1 cellular context compared by ENCODE assay signal in the genomic region with DNA sequence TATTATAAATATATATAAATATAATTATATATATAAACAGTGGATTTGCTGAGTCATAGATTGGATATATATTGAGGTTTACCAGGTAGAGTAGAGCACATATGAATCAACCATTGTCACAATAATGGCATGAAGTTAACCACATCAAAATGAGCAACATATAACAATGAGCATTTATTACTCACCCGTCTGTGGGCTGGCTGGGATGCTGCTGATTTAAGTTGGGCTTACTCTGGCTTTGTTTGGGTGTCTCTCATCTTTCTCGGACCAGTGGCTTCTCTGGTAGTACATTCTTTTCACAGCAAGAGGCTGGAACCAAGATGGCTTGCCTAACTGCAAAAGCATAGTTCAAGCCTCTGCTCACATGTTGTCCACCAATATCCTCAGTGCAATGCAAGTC.
TF ChIP-seq lines count a peak whose summit lies in the region.

No MANE protein-coding gene starts in this region.

TF ChIP-seq in GM23338, 12 proteins besides CTCF, POLR2A, EP300 and RAD21 (continued from another document):
- TF ChIP-seq, protein P1, sequence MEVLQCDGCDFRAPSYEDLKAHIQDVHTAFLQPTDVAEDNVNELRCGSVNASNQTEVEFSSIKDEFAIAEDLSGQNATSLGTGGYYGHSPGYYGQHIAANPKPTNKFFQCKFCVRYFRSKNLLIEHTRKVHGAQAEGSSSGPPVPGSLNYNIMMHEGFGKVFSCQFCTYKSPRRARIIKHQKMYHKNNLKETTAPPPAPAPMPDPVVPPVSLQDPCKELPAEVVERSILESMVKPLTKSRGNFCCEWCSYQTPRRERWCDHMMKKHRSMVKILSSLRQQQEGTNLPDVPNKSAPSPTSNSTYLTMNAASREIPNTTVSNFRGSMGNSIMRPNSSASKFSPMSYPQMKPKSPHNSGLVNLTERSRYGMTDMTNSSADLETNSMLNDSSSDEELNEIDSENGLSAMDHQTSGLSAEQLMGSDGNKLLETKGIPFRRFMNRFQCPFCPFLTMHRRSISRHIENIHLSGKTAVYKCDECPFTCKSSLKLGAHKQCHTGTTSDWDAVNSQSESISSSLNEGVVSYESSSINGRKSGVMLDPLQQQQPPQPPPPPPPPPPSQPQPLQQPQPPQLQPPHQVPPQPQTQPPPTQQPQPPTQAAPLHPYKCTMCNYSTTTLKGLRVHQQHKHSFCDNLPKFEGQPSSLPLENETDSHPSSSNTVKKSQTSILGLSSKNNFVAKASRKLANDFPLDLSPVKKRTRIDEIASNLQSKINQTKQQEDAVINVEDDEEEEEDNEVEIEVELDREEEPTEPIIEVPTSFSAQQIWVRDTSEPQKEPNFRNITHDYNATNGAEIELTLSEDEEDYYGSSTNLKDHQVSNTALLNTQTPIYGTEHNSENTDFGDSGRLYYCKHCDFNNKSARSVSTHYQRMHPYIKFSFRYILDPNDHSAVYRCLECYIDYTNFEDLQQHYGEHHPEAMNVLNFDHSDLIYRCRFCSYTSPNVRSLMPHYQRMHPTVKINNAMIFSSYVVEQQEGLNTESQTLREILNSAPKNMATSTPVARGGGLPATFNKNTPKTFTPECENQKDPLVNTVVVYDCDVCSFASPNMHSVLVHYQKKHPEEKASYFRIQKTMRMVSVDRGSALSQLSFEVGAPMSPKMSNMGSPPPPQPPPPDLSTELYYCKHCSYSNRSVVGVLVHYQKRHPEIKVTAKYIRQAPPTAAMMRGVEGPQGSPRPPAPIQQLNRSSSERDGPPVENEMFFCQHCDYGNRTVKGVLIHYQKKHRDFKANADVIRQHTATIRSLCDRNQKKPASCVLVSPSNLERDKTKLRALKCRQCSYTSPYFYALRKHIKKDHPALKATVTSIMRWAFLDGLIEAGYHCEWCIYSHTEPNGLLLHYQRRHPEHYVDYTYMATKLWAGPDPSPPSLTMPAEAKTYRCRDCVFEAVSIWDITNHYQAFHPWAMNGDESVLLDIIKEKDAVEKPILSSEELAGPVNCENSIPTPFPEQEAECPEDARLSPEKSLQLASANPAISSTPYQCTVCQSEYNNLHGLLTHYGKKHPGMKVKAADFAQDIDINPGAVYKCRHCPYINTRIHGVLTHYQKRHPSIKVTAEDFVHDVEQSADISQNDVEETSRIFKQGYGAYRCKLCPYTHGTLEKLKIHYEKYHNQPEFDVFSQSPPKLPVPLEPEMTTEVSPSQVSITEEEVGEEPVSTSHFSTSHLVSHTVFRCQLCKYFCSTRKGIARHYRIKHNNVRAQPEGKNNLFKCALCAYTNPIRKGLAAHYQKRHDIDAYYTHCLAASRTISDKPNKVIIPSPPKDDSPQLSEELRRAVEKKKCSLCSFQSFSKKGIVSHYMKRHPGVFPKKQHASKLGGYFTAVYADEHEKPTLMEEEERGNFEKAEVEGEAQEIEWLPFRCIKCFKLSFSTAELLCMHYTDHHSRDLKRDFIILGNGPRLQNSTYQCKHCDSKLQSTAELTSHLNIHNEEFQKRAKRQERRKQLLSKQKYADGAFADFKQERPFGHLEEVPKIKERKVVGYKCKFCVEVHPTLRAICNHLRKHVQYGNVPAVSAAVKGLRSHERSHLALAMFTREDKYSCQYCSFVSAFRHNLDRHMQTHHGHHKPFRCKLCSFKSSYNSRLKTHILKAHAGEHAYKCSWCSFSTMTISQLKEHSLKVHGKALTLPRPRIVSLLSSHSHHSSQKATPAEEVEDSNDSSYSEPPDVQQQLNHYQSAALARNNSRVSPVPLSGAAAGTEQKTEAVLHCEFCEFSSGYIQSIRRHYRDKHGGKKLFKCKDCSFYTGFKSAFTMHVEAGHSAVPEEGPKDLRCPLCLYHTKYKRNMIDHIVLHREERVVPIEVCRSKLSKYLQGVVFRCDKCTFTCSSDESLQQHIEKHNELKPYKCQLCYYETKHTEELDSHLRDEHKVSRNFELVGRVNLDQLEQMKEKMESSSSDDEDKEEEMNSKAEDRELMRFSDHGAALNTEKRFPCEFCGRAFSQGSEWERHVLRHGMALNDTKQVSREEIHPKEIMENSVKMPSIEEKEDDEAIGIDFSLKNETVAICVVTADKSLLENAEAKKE (CRISPR knock-in tag; IDR thresholded peaks at IDR 0.05), result no peak
- no peak for TF ChIP-seq ZNF114 (CRISPR knock-in tag; IDR thresholded peaks at IDR 0.05)
- no peak for TF ChIP-seq JUNB (IDR thresholded peaks at IDR 0.05; ENCODE audit: unreplicated experiment)
- TF ChIP-seq, protein P2, sequence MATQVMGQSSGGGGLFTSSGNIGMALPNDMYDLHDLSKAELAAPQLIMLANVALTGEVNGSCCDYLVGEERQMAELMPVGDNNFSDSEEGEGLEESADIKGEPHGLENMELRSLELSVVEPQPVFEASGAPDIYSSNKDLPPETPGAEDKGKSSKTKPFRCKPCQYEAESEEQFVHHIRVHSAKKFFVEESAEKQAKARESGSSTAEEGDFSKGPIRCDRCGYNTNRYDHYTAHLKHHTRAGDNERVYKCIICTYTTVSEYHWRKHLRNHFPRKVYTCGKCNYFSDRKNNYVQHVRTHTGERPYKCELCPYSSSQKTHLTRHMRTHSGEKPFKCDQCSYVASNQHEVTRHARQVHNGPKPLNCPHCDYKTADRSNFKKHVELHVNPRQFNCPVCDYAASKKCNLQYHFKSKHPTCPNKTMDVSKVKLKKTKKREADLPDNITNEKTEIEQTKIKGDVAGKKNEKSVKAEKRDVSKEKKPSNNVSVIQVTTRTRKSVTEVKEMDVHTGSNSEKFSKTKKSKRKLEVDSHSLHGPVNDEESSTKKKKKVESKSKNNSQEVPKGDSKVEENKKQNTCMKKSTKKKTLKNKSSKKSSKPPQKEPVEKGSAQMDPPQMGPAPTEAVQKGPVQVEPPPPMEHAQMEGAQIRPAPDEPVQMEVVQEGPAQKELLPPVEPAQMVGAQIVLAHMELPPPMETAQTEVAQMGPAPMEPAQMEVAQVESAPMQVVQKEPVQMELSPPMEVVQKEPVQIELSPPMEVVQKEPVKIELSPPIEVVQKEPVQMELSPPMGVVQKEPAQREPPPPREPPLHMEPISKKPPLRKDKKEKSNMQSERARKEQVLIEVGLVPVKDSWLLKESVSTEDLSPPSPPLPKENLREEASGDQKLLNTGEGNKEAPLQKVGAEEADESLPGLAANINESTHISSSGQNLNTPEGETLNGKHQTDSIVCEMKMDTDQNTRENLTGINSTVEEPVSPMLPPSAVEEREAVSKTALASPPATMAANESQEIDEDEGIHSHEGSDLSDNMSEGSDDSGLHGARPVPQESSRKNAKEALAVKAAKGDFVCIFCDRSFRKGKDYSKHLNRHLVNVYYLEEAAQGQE (IDR thresholded peaks at IDR 0.05; ENCODE audit: unreplicated experiment), result no peak
- TF ChIP-seq, protein P3, sequence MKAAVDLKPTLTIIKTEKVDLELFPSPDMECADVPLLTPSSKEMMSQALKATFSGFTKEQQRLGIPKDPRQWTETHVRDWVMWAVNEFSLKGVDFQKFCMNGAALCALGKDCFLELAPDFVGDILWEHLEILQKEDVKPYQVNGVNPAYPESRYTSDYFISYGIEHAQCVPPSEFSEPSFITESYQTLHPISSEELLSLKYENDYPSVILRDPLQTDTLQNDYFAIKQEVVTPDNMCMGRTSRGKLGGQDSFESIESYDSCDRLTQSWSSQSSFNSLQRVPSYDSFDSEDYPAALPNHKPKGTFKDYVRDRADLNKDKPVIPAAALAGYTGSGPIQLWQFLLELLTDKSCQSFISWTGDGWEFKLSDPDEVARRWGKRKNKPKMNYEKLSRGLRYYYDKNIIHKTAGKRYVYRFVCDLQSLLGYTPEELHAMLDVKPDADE (IDR thresholded peaks at IDR 0.05), result no peak
